ENCODE assay signal across 11 cellular contexts in genomic region chr10:7529638-7530037, GRCh38.
DNase-seq lines count a peak whose midpoint lies in the region; ATAC-seq and TF ChIP-seq lines count a peak whose summit lies in the region.
"Had no signal": no experiment of that assay in that cellular context is flagged by ENCODE, and none has a peak within 500 bp of the region (broad histone marks: within the 10 kb centered on the region; RNA-seq: fewer than 3 reads in every experiment).

No MANE protein-coding gene starts in this region.

- intact Hi-C loops in posterior cingulate gyrus (cut with DNase I): loop anchor here (1.0 to 2.0 kb wide), 2 partner anchors 93 to 158 kb away; no protein-coding TSS in a partner anchor

- no peak for ATAC-seq in GM19324 (IDR thresholded peaks at IDR 0.05; ENCODE audit: low FRiP score, unreplicated experiment)

- TF ChIP-seq CTCF in fibroblast of pulmonary artery (IDR thresholded peaks at IDR 0.05; ENCODE audit: low read length, missing control alignments): peak; percentile 35

- no peak overlapping the region for H3K4me3 ChIP-seq in fibroblast of pulmonary artery (replicated peaks; ENCODE audit: low read depth, low read length)
- H3K4me3 ChIP-seq: upper lobe of left lung had no signal

- DNase-seq in NCI-H1105 treated with DMSO at 0.1 percent for 48 hours (lab: John Stamatoyannopoulos, UW) (peak; percentile 4), NCI-H1105 (lab: John Stamatoyannopoulos, UW) (no peak), NCI-H69 (lab: John Stamatoyannopoulos, UW) (peak; percentile 1), fibroblast of pulmonary artery (ENCODE audit: low read depth) (peak; percentile 31), posterior cingulate gyrus (peak in 6 of 10 donors; percentile 24 to 93 (median 52)), T-helper 1 cell (no peak), NCI-H1694 (lab: John Stamatoyannopoulos, UW) (no peak)
- DNase-seq: activated CD4-positive, alpha-beta T cell treated with anti-CD3 and anti-CD28 coated beads, Interleukin-2, amount 50 U/mL, for 48 hours; NCI-H524 treated with DMSO at 0.1 percent for 48 hours; upper lobe of left lung had no signal

Comparison
In these comparisons a context has a peak if more than half of its experiments do, and no peak if none do; other contexts are left out.
1. DNase-seq: peak in NCI-H1105 treated with DMSO at 0.1 percent for 48 hours (single experiment), NCI-H69 (single experiment), fibroblast of pulmonary artery (single experiment) and posterior cingulate gyrus (6 of 10); none in NCI-H1105 (single experiment), T-helper 1 cell (0 of 5) and NCI-H1694 (single experiment).